13 cellular contexts compared by ENCODE assay signal in the genomic region with DNA sequence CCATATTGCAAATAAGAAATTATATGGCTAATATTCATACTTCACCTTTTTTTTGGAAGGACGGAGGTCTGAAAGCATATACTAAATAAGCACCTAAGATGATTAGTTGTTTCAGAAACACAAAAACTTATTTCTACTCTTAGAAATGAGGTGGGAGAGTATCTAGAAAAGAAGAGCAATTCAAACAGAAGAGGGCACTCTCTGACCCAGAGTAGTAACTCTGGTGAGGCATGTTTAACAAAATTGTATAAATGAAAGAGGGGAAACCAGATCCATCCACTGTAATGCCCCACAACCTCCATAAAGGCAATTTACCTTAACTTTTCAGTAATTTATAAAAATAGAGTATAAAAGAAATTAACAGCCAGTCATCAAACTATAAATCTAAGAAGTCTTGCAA.
DNase-seq lines count a peak whose midpoint lies in the region; ATAC-seq and TF ChIP-seq lines count a peak whose summit lies in the region.
"Had no signal": no experiment of that assay in that cellular context is flagged by ENCODE, and none has a peak within 500 bp of the region (broad histone marks: within the 10 kb centered on the region; RNA-seq: fewer than 3 reads in every experiment).

No MANE protein-coding gene starts in this region.

- H4K20me1 ChIP-seq in H9 (ENCODE audit: control insufficient read depth, insufficient read depth, insufficient read length): no peaks in the 10 kb centered on the region

- no peak overlapping the region for H3K4me3 ChIP-seq in RWPE2 (ENCODE audit: severe bottlenecking)
- H3K4me3 ChIP-seq: gastroesophageal sphincter had no signal

- no peak overlapping the region for H2BK120ac ChIP-seq in H9 (ENCODE audit: low read depth, low read length, poor library complexity, severe bottlenecking)

- ATAC-seq in RWPE2 (ENCODE audit: low read depth): no peak
- ATAC-seq: activated CD4-positive, alpha-beta T cell treated with anti-CD3 and anti-CD28 coated beads for 36 hours; gastroesophageal sphincter had no signal

- no peak overlapping the region for H3K23ac ChIP-seq in H9 (ENCODE audit: insufficient read length, low read depth, low read length)

- no CpG with 5 or more reads among the region's 1 CpG for WGBS in H9 (ENCODE audit: extremely low coverage, insufficient read length, low lambda C conversion rate)

- H4K5ac ChIP-seq in H9 (ENCODE audit: insufficient read length, low read depth, low read length): no peak overlapping the region

- no peak overlapping the region for H2BK12ac ChIP-seq in H9 (ENCODE audit: insufficient read length, low read depth, low read length)

- H2BK15ac ChIP-seq in H9 (ENCODE audit: low read depth, low read length): no peak overlapping the region

- H4K91ac ChIP-seq in H9 (ENCODE audit: insufficient read length, low read depth, low read length): no peak overlapping the region

- H3K14ac ChIP-seq in H9 (ENCODE audit: insufficient read depth, low read length): no peak overlapping the region

- H3K4me3 Mint-ChIP-seq in H9 (no peak overlapping the region), glutamatergic neuron (ENCODE audit: unreplicated experiment) (no peak overlapping the region)
- H3K4me3 Mint-ChIP-seq: activated CD4-positive, alpha-beta T cell treated with anti-CD3 and anti-CD28 coated beads for 36 hours; activated naive CD8-positive, alpha-beta T cell treated with anti-CD3 and anti-CD28 coated beads for 36 hours had no signal

- H3K4me1 Mint-ChIP-seq in H9: no peaks in the 10 kb centered on the region
- no peaks in the 10 kb centered on the region for H3K4me1 Mint-ChIP-seq in glutamatergic neuron (ENCODE audit: low read depth, unreplicated experiment)
- H3K4me1 Mint-ChIP-seq: activated CD4-positive, alpha-beta T cell treated with anti-CD3 and anti-CD28 coated beads for 36 hours; activated naive CD8-positive, alpha-beta T cell treated with anti-CD3 and anti-CD28 coated beads for 36 hours had no signal

- CTCF ChIA-PET in RWPE1 (lab: Yijun Ruan, JAX): interaction anchor here (0.5 kb wide), 1 partner anchor 242 kb away, joined by 4 read pairs; no protein-coding TSS in a partner anchor

- H3K9ac ChIP-seq in H9 (ENCODE audit: extremely low read depth, insufficient read length, low read length): no peak overlapping the region

- H3K4me2 ChIP-seq in H9 (ENCODE audit: insufficient read depth, insufficient read length, low read length): no peak overlapping the region

- DNase-seq in AML-193 (lab: John Stamatoyannopoulos, UW) (peak; percentile 44 to 63), H9 (no peak), RWPE2 (ENCODE audit: low spot score) (no peak), globus pallidus (ENCODE audit: low spot score) (peak; percentile 2), OCI-M2 (lab: John Stamatoyannopoulos, UW; ENCODE audit: unreplicated experiment) (no peak), glutamatergic neuron (no peak), RWPE1 (ENCODE audit: low spot score) (no peak)
- DNase-seq in stimulated activated CD4-positive, alpha-beta T cell treated with anti-CD3 and anti-CD28 coated beads, Interleukin-15, amount 100 ng/mL, for 24 hours: no peak
- DNase-seq: activated CD4-positive, alpha-beta T cell treated with anti-CD3 and anti-CD28 coated beads for 36 hours; activated naive CD8-positive, alpha-beta T cell treated with anti-CD3 and anti-CD28 coated beads for 36 hours; DND-41; NCI-H526 treated with DMSO at 0.1 percent for 48 hours had no signal

- H3K23me2 ChIP-seq in H9 (ENCODE audit: insufficient read length, low read depth, low read length, poor library complexity, severe bottlenecking): no peaks in the 10 kb centered on the region

- TF ChIP-seq CTCF in H9 (conservative IDR thresholded peaks at IDR 0.05) (peak; percentile 69), RWPE2 (IDR thresholded peaks at IDR 0.05; ENCODE audit: poor library complexity, severe bottlenecking) (peak; percentile 44), glutamatergic neuron (IDR thresholded peaks at IDR 0.05; ENCODE audit: partially characterized antibody, unreplicated experiment) (no peak), RWPE1 (conservative IDR thresholded peaks at IDR 0.05; ENCODE audit: low read depth) (no peak)

- POLR2A ChIA-PET in RWPE1 (lab: Yijun Ruan, JAX; ENCODE audit: low non-redundant PET): no interaction called here

- no peak overlapping the region for H2AFZ ChIP-seq in H9 (ENCODE audit: low read length)

- no peaks in the 10 kb centered on the region for H3K79me2 ChIP-seq in H9 (ENCODE audit: insufficient read depth, low read length)

- no peak overlapping the region for H4K8ac ChIP-seq in H9 (replicated peaks; ENCODE audit: insufficient read length, low read depth, low read length)

- no peak overlapping the region for H2BK5ac ChIP-seq in H9 (ENCODE audit: insufficient read length, low read length)

- H3K56ac ChIP-seq in H9 (ENCODE audit: insufficient read length, low read depth, low read length): no peak overlapping the region

- no peaks in the 10 kb centered on the region for H3K79me1 ChIP-seq in H9 (ENCODE audit: insufficient read depth, low read depth, low read length, poor library complexity, severe bottlenecking)

- no peaks in the 10 kb centered on the region for H3K36me3 ChIP-seq in RWPE2 (ENCODE audit: low read depth)
- H3K36me3 ChIP-seq: gastroesophageal sphincter had no signal

- no peaks in the 10 kb centered on the region for H3K9me3 ChIP-seq in H9 (ENCODE audit: control insufficient read depth, low read depth, low read length)
- H3K9me3 ChIP-seq in RWPE2 (ENCODE audit: severe bottlenecking): no peaks in the 10 kb centered on the region
- H3K9me3 ChIP-seq: gastroesophageal sphincter had no signal

- H3K27ac ChIP-seq in H9 (ENCODE audit: insufficient read length, low read depth, low read length): no peak overlapping the region
- H3K27ac ChIP-seq in RWPE2 (ENCODE audit: poor library complexity, severe bottlenecking): no peak overlapping the region
- no peak overlapping the region for H3K27ac ChIP-seq in RWPE1
- H3K27ac ChIP-seq: gastroesophageal sphincter had no signal

- H3K36me3 Mint-ChIP-seq in H9 (ENCODE audit: insufficient read depth in 1 of 3, low read depth in 3 of 3) (no peaks in the 10 kb centered on the region), glutamatergic neuron (ENCODE audit: unreplicated experiment) (no peaks in the 10 kb centered on the region)
- H3K36me3 Mint-ChIP-seq: activated naive CD8-positive, alpha-beta T cell treated with anti-CD3 and anti-CD28 coated beads for 36 hours had no signal

- H2BK20ac ChIP-seq in H9 (ENCODE audit: low read depth, low read length, poor library complexity, severe bottlenecking): no peak overlapping the region

- H3K27ac Mint-ChIP-seq in H9: no peak overlapping the region
- H3K27ac Mint-ChIP-seq in glutamatergic neuron (ENCODE audit: unreplicated experiment): no peak overlapping the region
- H3K27ac Mint-ChIP-seq: activated CD4-positive, alpha-beta T cell treated with anti-CD3 and anti-CD28 coated beads for 36 hours; activated naive CD8-positive, alpha-beta T cell treated with anti-CD3 and anti-CD28 coated beads for 36 hours had no signal

- H3K9me3 Mint-ChIP-seq in H9: no peaks in the 10 kb centered on the region
- H3K9me3 Mint-ChIP-seq in glutamatergic neuron (ENCODE audit: unreplicated experiment): no peaks in the 10 kb centered on the region

- no peak overlapping the region for H2AK5ac ChIP-seq in H9 (ENCODE audit: insufficient read length, low read length)

- H3K27me3 Mint-ChIP-seq in H9 (ENCODE audit: low read depth) (no peaks in the 10 kb centered on the region), glutamatergic neuron (ENCODE audit: unreplicated experiment) (no peaks in the 10 kb centered on the region)
- H3K27me3 Mint-ChIP-seq: activated CD4-positive, alpha-beta T cell treated with anti-CD3 and anti-CD28 coated beads for 36 hours; activated naive CD8-positive, alpha-beta T cell treated with anti-CD3 and anti-CD28 coated beads for 36 hours had no signal

- H3K18ac ChIP-seq in H9 (ENCODE audit: insufficient read length, low read depth, low read length): no peak overlapping the region

- H3K4me1 ChIP-seq in H9 (ENCODE audit: insufficient read depth, low read length) (no peaks in the 10 kb centered on the region; the same call in 1 of the 2 replicates), RWPE2 (ENCODE audit: insufficient read depth, poor library complexity, severe bottlenecking) (peaks cover 11% of the 10 kb centered on the region)
- H3K4me1 ChIP-seq: gastroesophageal sphincter had no signal

- no peak overlapping the region for H3T11ph ChIP-seq in H9 (ENCODE audit: low read length)

- H3K27me3 ChIP-seq in H9 (ENCODE audit: insufficient read depth, low read length) (no peaks in the 10 kb centered on the region), RWPE2 (ENCODE audit: insufficient read depth, poor library complexity, severe bottlenecking) (no peaks in the 10 kb centered on the region)
- H3K27me3 ChIP-seq: gastroesophageal sphincter had no signal

- no peak overlapping the region for H3K4ac ChIP-seq in H9 (ENCODE audit: low read depth, low read length)

Comparison
In these comparisons a context has a peak if more than half of its experiments do, and no peak if none do; other contexts are left out.
1. DNase-seq: peak in AML-193 (2 of 2) and globus pallidus (single experiment); none in H9 (single experiment), RWPE2 (single experiment), OCI-M2 (single experiment), stimulated activated CD4-positive, alpha-beta T cell treated with anti-CD3 and anti-CD28 coated beads, Interleukin-15, amount 100 ng/mL, for 24 hours (single experiment), glutamatergic neuron (single experiment) and RWPE1 (single experiment).
2. CTCF ChIP-seq: peak in H9 (single experiment) and RWPE2 (single experiment); none in glutamatergic neuron (single experiment) and RWPE1 (single experiment).